ENCODE assay signal across 20 cellular contexts in the genomic region with DNA sequence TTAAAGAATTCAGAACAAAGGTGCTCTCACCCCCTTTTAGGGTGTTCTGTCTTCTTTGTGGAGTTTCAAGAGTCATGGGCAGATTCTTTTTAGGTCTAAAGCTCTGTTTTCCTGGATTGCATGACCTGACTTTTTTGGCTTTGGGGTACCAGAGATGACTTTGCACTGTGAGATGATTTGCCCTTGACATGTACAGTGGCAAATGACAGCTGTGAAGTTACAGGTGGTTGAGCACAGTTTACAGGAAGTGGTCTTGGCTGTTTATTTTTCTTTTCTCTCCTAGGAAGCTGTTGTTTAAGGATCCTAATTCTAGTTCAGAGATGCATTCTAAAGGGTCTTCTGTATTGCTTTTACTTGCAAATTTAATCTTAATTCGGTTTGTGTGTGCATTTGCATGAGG.
DNase-seq lines count a peak whose midpoint lies in the region; ATAC-seq, FAIRE-seq and TF ChIP-seq lines count a peak whose summit lies in the region.
"Had no signal": no experiment of that assay in that cellular context is flagged by ENCODE, and none has a peak within 500 bp of the region (broad histone marks: within the 10 kb centered on the region; RNA-seq: fewer than 3 reads in every experiment).

No MANE protein-coding gene starts in this region.

- RAD21 ChIA-PET in GM12878 (lab: Charles Lee; ENCODE audit: unreplicated experiment), result interaction anchor here (1.6 kb wide), 1 partner anchor 144 kb away, joined by 3 read pairs; no protein-coding TSS in a partner anchor

- no peak for TF ChIP-seq POLR2A in GM12878 (IDR thresholded peaks at IDR 0.05; ENCODE audit: low read depth, low read length)

- H3K4me1 ChIP-seq in GM12878 (ENCODE audit: control insufficient read depth, insufficient read depth, low read length) (peaks cover 9% of the 10 kb centered on the region), mammary epithelial cell (ENCODE audit: insufficient read depth, low read length) (peaks cover 5% of the 10 kb centered on the region)
- H3K4me1 ChIP-seq: prostate gland, spleen had no signal

- dilution Hi-C loops in mammary epithelial cell (cut with HindIII; ENCODE audit: low sequenced_read_pairs), result no loop called here

- H3K9me3 ChIP-seq in GM12878 (replicated peaks; ENCODE audit: control insufficient read depth, insufficient read depth, low read length) (peaks cover 4% of the 10 kb centered on the region; the same call in 2 of the 3 replicates), mammary epithelial cell (replicated peaks; ENCODE audit: insufficient read depth, low read length) (peaks cover 9% of the 10 kb centered on the region)
- H3K9me3 ChIP-seq: prostate gland had no signal

- CTCF ChIA-PET in GM12878 (lab: Yijun Ruan, JAX), result no interaction called here
- CTCF ChIA-PET in mammary epithelial cell (lab: Charles Lee; ENCODE audit: low non-redundant PET), result no interaction called here

- DNase-seq in GM12878 (ENCODE audit: low read depth, low spot score) (peak; percentile 19), mammary epithelial cell (no peak), cerebellar nuclear complex (lab: John Stamatoyannopoulos, UW) (no peak), NCI-H2107 treated with DMSO at 0.1 percent for 48 hours (lab: John Stamatoyannopoulos, UW; ENCODE audit: unreplicated experiment) (no peak), sciatic nerve (ENCODE audit: low spot score) (no peak)
- DNase-seq: AML-193; effector memory CD8-positive, alpha-beta T cell; mesendoderm; NCI-H2081 treated with DMSO at 0.1 percent for 48 hours; spleen; stimulated activated naive CD4-positive, alpha-beta T cell; T-cell; transverse colon had no signal

- H3K36me3 ChIP-seq in GM12878 (ENCODE audit: control insufficient read depth in 2 of 2, insufficient read depth in 2 of 2, low read length in 1 of 2) (no peaks in the 10 kb centered on the region), mammary epithelial cell (ENCODE audit: insufficient read depth, low read length) (no peaks in the 10 kb centered on the region)
- H3K36me3 ChIP-seq: prostate gland, spleen, transverse colon had no signal

- WGBS in GM12878 (ENCODE audit: insufficient coverage, insufficient replicate concordance, low lambda C conversion rate, missing lambda C conversion rate), result 0% methylated on average over 1 of the region's 1 CpG
- WGBS in mammary epithelial cell (ENCODE audit: low coverage, missing lambda C conversion rate), result 38% methylated on average over 1 of the region's 1 CpG

- ATAC-seq in GM18907 (IDR thresholded peaks at IDR 0.05; ENCODE audit: unreplicated experiment) (peak; percentile 56), GM21529 (IDR thresholded peaks at IDR 0.05; ENCODE audit: unreplicated experiment) (peak; percentile 82), HG03108 (IDR thresholded peaks at IDR 0.05; ENCODE audit: unreplicated experiment) (peak; percentile 73), GM12878 (peak; percentile 74), sciatic nerve (no peak)
- ATAC-seq: effector memory CD8-positive, alpha-beta T cell; HepG2; T-cell had no signal

- TF ChIP-seq EP300 in GM12878 (IDR thresholded peaks at IDR 0.05; ENCODE audit: borderline replicate concordance in 1 of 2, control insufficient read depth in 1 of 2, low read depth in 2 of 2, low read length in 2 of 2), result no peak

- H4K20me1 ChIP-seq in GM12878 (ENCODE audit: control insufficient read depth, insufficient read depth) (no peaks in the 10 kb centered on the region), mammary epithelial cell (ENCODE audit: insufficient read depth, low read length) (no peaks in the 10 kb centered on the region)

- H3K27ac ChIP-seq in GM12878 (ENCODE audit: control insufficient read depth, insufficient read depth), result no peak overlapping the region
- H3K27ac ChIP-seq in mammary epithelial cell (ENCODE audit: insufficient read depth, low read depth, low read length), result no peak overlapping the region
- H3K27ac ChIP-seq: prostate gland, spleen, transverse colon had no signal

- BruUV-seq in GM12878 (replicated peaks; lab: Mats Ljungman, UMichigan), result no TSS peak
- no TSS peak for BruUV-seq in mammary epithelial cell (replicated peaks; lab: Mats Ljungman, UMichigan)

- H3K4me2 ChIP-seq in GM12878 (ENCODE audit: control insufficient read depth, insufficient read depth) (peak overlapping the region; percentile 49), mammary epithelial cell (ENCODE audit: insufficient read depth, low read depth, low read length) (no peak overlapping the region)

- H3K9ac ChIP-seq in GM12878 (ENCODE audit: control insufficient read depth, insufficient read depth, low read length), result no peak overlapping the region
- no peak overlapping the region for H3K9ac ChIP-seq in mammary epithelial cell (ENCODE audit: insufficient read depth, low read length)

- FAIRE-seq in GM12878 (lab: Jason Lieb, UNC), result peak; percentile 62
- FAIRE-seq: D721Med, HepG2, keratinocyte had no signal

- H3K79me2 ChIP-seq in GM12878 (ENCODE audit: control insufficient read depth, insufficient read depth, low read length), result no peaks in the 10 kb centered on the region
- H3K79me2 ChIP-seq in mammary epithelial cell (ENCODE audit: insufficient read depth, low read length), result no peaks in the 10 kb centered on the region

- no peaks in the 10 kb centered on the region for H3K27me3 ChIP-seq in GM12878 (replicated peaks in 1 of 2; ENCODE audit: control insufficient read depth in 2 of 2, insufficient read depth in 2 of 2, low read length in 1 of 2)
- no peaks in the 10 kb centered on the region for H3K27me3 ChIP-seq in mammary epithelial cell (ENCODE audit: insufficient read depth, low read length)
- H3K27me3 ChIP-seq: spleen, transverse colon had no signal

- TF ChIP-seq CTCF in GM12878 (IDR thresholded peaks at IDR 0.05 in 2 of 3, conservative IDR thresholded peaks at IDR 0.05 in 1 of 3; ENCODE audit: control insufficient read depth in 2 of 3, extremely low read depth in 1 of 3, insufficient read depth in 1 of 3, low read depth in 3 of 3, low read length in 3 of 3), result no peak
- no peak for TF ChIP-seq CTCF in mammary epithelial cell (conservative IDR thresholded peaks at IDR 0.05 in 1 of 2, IDR thresholded peaks at IDR 0.05 in 1 of 2; ENCODE audit: extremely low read depth in 1 of 2, insufficient read depth in 1 of 2, low read depth in 1 of 2, low read length in 2 of 2)

- no peak overlapping the region; the same call in 1 of the 2 replicates for H2AFZ ChIP-seq in GM12878 (ENCODE audit: control insufficient read depth, low read depth, low read length)
- H2AFZ ChIP-seq in mammary epithelial cell (ENCODE audit: low read depth, low read length), result no peak overlapping the region

- no peak overlapping the region for H3K4me3 ChIP-seq in GM12878
- no peak overlapping the region for H3K4me3 ChIP-seq in mammary epithelial cell (replicated peaks in 1 of 3; ENCODE audit: insufficient read depth in 1 of 3, low read depth in 2 of 3, low read length in 3 of 3)
- H3K4me3 ChIP-seq: prostate gland, spleen, transverse colon had no signal

- SMC1A ChIA-PET in GM12878 (lab: Charles Lee; ENCODE audit: uncharacterized antibody, unreplicated experiment), result no interaction called here

- intact Hi-C loops in GM12878 (cut with micrococcal nuclease; ENCODE audit: unreplicated experiment) (no loop called here), mammary epithelial cell (cut with micrococcal nuclease) (no loop called here), sciatic nerve (cut with DNase I) (no loop called here)

- POLR2A ChIA-PET in GM12878 (lab: Charles Lee), result no interaction called here

- in situ Hi-C loops in GM12878 (cut with MboI), result no loop called here
- in situ Hi-C loops in mammary epithelial cell (cut with MboI; ENCODE audit: low sequenced_read_pairs in 2 of 2), result no loop called here

- no peak for TF ChIP-seq RAD21 in GM12878 (IDR thresholded peaks at IDR 0.05; ENCODE audit: insufficient read depth, low read depth, low read length)

TF ChIP-seq in GM12878, 131 proteins besides CTCF, POLR2A, EP300 and RAD21:
- TF ChIP-seq PAX8 (IDR thresholded peaks at IDR 0.05) (no peak), PAX5 (IDR thresholded peaks at IDR 0.05; ENCODE audit: borderline replicate concordance, low read depth, low read length) (peak; percentile 57; the same call in 1 of the 2 replicates), SMC3 (IDR thresholded peaks at IDR 0.05; ENCODE audit: borderline replicate concordance, low read length) (no peak), PKNOX1 (IDR thresholded peaks at IDR 0.05) (peak; percentile 56; the same call in 1 of the 2 replicates), IKZF2 (IDR thresholded peaks at IDR 0.05) (0 out of 4 replicates have a peak, but pooled peaks of 1 of the 2 experiments have one; percentile 16), TCF12 (IDR thresholded peaks at IDR 0.05; ENCODE audit: low read depth, low read length) (peak; percentile 44; the same call in 1 of the 2 replicates), TARDBP (IDR thresholded peaks at IDR 0.05; ENCODE audit: borderline replicate concordance) (no peak)
- TF ChIP-seq, protein P1, sequence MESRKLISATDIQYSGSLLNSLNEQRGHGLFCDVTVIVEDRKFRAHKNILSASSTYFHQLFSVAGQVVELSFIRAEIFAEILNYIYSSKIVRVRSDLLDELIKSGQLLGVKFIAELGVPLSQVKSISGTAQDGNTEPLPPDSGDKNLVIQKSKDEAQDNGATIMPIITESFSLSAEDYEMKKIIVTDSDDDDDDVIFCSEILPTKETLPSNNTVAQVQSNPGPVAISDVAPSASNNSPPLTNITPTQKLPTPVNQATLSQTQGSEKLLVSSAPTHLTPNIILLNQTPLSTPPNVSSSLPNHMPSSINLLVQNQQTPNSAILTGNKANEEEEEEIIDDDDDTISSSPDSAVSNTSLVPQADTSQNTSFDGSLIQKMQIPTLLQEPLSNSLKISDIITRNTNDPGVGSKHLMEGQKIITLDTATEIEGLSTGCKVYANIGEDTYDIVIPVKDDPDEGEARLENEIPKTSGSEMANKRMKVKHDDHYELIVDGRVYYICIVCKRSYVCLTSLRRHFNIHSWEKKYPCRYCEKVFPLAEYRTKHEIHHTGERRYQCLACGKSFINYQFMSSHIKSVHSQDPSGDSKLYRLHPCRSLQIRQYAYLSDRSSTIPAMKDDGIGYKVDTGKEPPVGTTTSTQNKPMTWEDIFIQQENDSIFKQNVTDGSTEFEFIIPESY (IDR thresholded peaks at IDR 0.05), result no peak
TF ChIP-seq in GM12878: peak in this region for 4.
